In genomic region chr3:189307963-189308362, GRCh38 we compare ENCODE assay signal across 16 cellular contexts.
A peak's percentile ranks its signal among the peaks of the same experiment; 100 is the strongest.
DNase-seq lines count a peak whose midpoint lies in the region; ATAC-seq and TF ChIP-seq lines count a peak whose summit lies in the region.
"Had no signal": no experiment of that assay in that cellular context is flagged by ENCODE, and none has a peak within 500 bp of the region (broad histone marks: within the 10 kb centered on the region; RNA-seq: fewer than 3 reads in every experiment).

No MANE protein-coding gene starts in this region.

- H3K4me2 ChIP-seq in neural cell (ENCODE audit: low read length) = no peak overlapping the region

- peaks cover 57% of the 10 kb centered on the region for H3K4me1 Mint-ChIP-seq in activated T-cell treated with anti-CD3 and anti-CD28 coated beads, Interleukin-2, amount 50 U/mL, for 24 hours (ENCODE audit: low read depth)
- H3K4me1 Mint-ChIP-seq in nephron progenitor cell = peaks cover 35% of the 10 kb centered on the region

- no peak overlapping the region for H3K9ac ChIP-seq in neural cell (ENCODE audit: low read length)

- TF ChIP-seq POLR2A in prostate gland (IDR thresholded peaks at IDR 0.05) = no peak

- H4K20me1 ChIP-seq in neural cell (ENCODE audit: insufficient read depth) = no peaks in the 10 kb centered on the region

- H3K4me1 ChIP-seq in prostate gland (replicated peaks) = no peaks in the 10 kb centered on the region

- ATAC-seq in GM21390 (IDR thresholded peaks at IDR 0.05; ENCODE audit: unreplicated experiment) = peak; percentile 63
- peak; percentile 59 for ATAC-seq in HG03432 (IDR thresholded peaks at IDR 0.05; ENCODE audit: unreplicated experiment)
- ATAC-seq: HCT116 had no signal

- H3K79me2 ChIP-seq in neural cell (replicated peaks; ENCODE audit: insufficient read depth, low read length) = no peaks in the 10 kb centered on the region

- TF ChIP-seq RAD21 in neural cell (conservative IDR thresholded peaks at IDR 0.05) = no peak

- H3K36me3 Mint-ChIP-seq in activated T-cell treated with anti-CD3 and anti-CD28 coated beads, Interleukin-2, amount 50 U/mL, for 24 hours (ENCODE audit: low read depth) = peaks cover 27% of the 10 kb centered on the region
- no peaks in the 10 kb centered on the region for H3K36me3 Mint-ChIP-seq in nephron progenitor cell (ENCODE audit: low read depth)
- H3K36me3 Mint-ChIP-seq: activated naive CD8-positive, alpha-beta T cell treated with anti-CD3 and anti-CD28 coated beads, Interleukin-2, amount 10 ng/mL, durations not matched to agents 7 days and 5 days had no signal

- no peaks in the 10 kb centered on the region for H3K9me2 ChIP-seq in neural cell (ENCODE audit: insufficient read depth, low read length)

- H3K9me3 ChIP-seq in neural cell (ENCODE audit: low read length) (no peaks in the 10 kb centered on the region), prostate gland (no peaks in the 10 kb centered on the region)
- H3K9me3 ChIP-seq: upper lobe of left lung had no signal

- peaks cover 2% of the 10 kb centered on the region for H3K9me3 Mint-ChIP-seq in activated T-cell treated with anti-CD3 and anti-CD28 coated beads, Interleukin-2, amount 50 U/mL, for 24 hours
- H3K9me3 Mint-ChIP-seq in nephron progenitor cell = no peaks in the 10 kb centered on the region
- H3K9me3 Mint-ChIP-seq: activated naive CD8-positive, alpha-beta T cell treated with anti-CD3 and anti-CD28 coated beads, Interleukin-2, amount 10 ng/mL, durations not matched to agents 7 days and 5 days had no signal

- H3K27ac ChIP-seq in neural cell (ENCODE audit: low read length) (peak overlapping the region; percentile 6), prostate gland (no peak overlapping the region)
- H3K27ac ChIP-seq: upper lobe of left lung had no signal

- H3K27me3 Mint-ChIP-seq in activated T-cell treated with anti-CD3 and anti-CD28 coated beads, Interleukin-2, amount 50 U/mL, for 24 hours = no peaks in the 10 kb centered on the region
- H3K27me3 Mint-ChIP-seq in nephron progenitor cell (ENCODE audit: low read depth, poor library complexity) = no peaks in the 10 kb centered on the region
- H3K27me3 Mint-ChIP-seq: activated naive CD8-positive, alpha-beta T cell treated with anti-CD3 and anti-CD28 coated beads, Interleukin-2, amount 10 ng/mL, durations not matched to agents 7 days and 5 days had no signal

- H3K4me3 ChIP-seq in neural cell (ENCODE audit: low read length) (no peak overlapping the region), prostate gland (no peak overlapping the region)
- H3K4me3 ChIP-seq: upper lobe of left lung had no signal

- no peak for TF ChIP-seq CTCF in neural cell (IDR thresholded peaks at IDR 0.05; ENCODE audit: poor library complexity, severe bottlenecking)
- TF ChIP-seq CTCF in nephron progenitor cell (IDR thresholded peaks at IDR 0.05) = no peak
- TF ChIP-seq CTCF in prostate gland (IDR thresholded peaks at IDR 0.05) = no peak

- peak overlapping the region; percentile 94 for H3K27ac Mint-ChIP-seq in activated T-cell treated with anti-CD3 and anti-CD28 coated beads, Interleukin-2, amount 50 U/mL, for 24 hours
- no peak overlapping the region for H3K27ac Mint-ChIP-seq in nephron progenitor cell
- H3K27ac Mint-ChIP-seq: activated naive CD8-positive, alpha-beta T cell treated with anti-CD3 and anti-CD28 coated beads, Interleukin-2, amount 10 ng/mL, durations not matched to agents 7 days and 5 days had no signal

- H3K4me3 Mint-ChIP-seq in activated T-cell treated with anti-CD3 and anti-CD28 coated beads, Interleukin-2, amount 50 U/mL, for 24 hours = peak overlapping the region; percentile 78
- no peak overlapping the region for H3K4me3 Mint-ChIP-seq in nephron progenitor cell
- H3K4me3 Mint-ChIP-seq: activated naive CD8-positive, alpha-beta T cell treated with anti-CD3 and anti-CD28 coated beads, Interleukin-2, amount 10 ng/mL, durations not matched to agents 7 days and 5 days had no signal

- WGBS in prostate gland = 80% methylated on average over 7 of the region's 7 CpGs

- H2AFZ ChIP-seq in neural cell (ENCODE audit: low read depth, low read length) = no peak overlapping the region

- no peak for TF ChIP-seq EP300 in neural cell (conservative IDR thresholded peaks at IDR 0.05; ENCODE audit: poor library complexity, severe bottlenecking)

- no peak for DNase-seq in activated T-cell treated with anti-CD3 and anti-CD28 coated beads, Interleukin-2, amount 50 U/mL, for 24 hours
- no peak for DNase-seq in activated T-cell treated with anti-CD3 and anti-CD28 coated beads, Interleukin-2, amount 50 U/mL, for 1 hour
- no peak for DNase-seq in DMS153 treated with DMSO at 0.1 percent for 48 hours (lab: John Stamatoyannopoulos, UW; ENCODE audit: unreplicated experiment)
- DNase-seq in nephron progenitor cell = no peak
- DNase-seq in prostate gland (ENCODE audit: low spot score) = no peak
- DNase-seq: ACHN; activated CD4-positive, CD25-positive, alpha-beta regulatory T cell; activated naive CD8-positive, alpha-beta T cell treated with anti-CD3 and anti-CD28 coated beads, Interleukin-2, amount 10 ng/mL, durations not matched to agents 7 days and 5 days; cortex of kidney; NCI-H1092; NCI-H82; upper lobe of left lung had no signal

- H3K36me3 ChIP-seq in neural cell (ENCODE audit: insufficient read depth, low read length) = no peaks in the 10 kb centered on the region
- no peaks in the 10 kb centered on the region for H3K36me3 ChIP-seq in prostate gland
- H3K36me3 ChIP-seq: upper lobe of left lung had no signal

- H3F3A ChIP-seq in neural cell (ENCODE audit: insufficient read depth, low read length, poor library complexity, severe bottlenecking) = no peaks in the 10 kb centered on the region

- H3K27me3 ChIP-seq in neural cell (ENCODE audit: insufficient read depth, low read depth, low read length) = no peaks in the 10 kb centered on the region
- no peaks in the 10 kb centered on the region for H3K27me3 ChIP-seq in prostate gland (replicated peaks; ENCODE audit: insufficient read depth)
- H3K27me3 ChIP-seq: upper lobe of left lung had no signal

- intact Hi-C loops in prostate gland (cut with DNase I) = no loop called here

TF ChIP-seq in neural cell, 6 proteins besides CTCF, POLR2A, EP300 and RAD21:
- no peak for TF ChIP-seq EZH2 (IDR thresholded peaks at IDR 0.05; ENCODE audit: borderline replicate concordance, insufficient read depth, low read length, poor library complexity, severe bottlenecking)
- TF ChIP-seq MXI1 (conservative IDR thresholded peaks at IDR 0.05; ENCODE audit: poor library complexity, severe bottlenecking) = no peak
